ENCODE assay signal across 9 cellular contexts in the genomic region with DNA sequence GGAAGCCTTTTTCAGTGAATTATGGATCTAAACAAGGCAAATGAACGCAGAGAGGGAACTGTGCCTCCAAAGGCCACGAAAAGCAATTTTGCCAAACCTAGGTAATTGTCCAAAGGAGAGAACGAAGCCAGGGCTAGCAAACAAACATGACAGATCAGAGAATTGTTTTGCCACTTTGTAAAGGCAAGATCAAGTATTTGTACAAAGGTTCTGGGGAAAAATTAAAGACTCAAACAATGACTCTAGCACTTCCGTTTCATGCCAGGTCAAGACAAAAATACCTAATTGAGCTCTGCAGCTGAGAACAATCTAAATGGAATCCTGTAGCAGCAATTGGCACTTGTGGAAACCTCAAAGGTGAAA. TPM values are rescaled to one million over a fixed set of nuclear protein-coding genes. Genes with fewer than 3 reads are reported as not detected.
DNase-seq lines count a peak whose midpoint lies in the region; FAIRE-seq and TF ChIP-seq lines count a peak whose summit lies in the region.
"Had no signal": no experiment of that assay in that cellular context is flagged by ENCODE, and none has a peak within 500 bp of the region (broad histone marks: within the 10 kb centered on the region; RNA-seq: fewer than 3 reads in every experiment).

No MANE protein-coding gene starts in this region.

- peak; percentile 32 for FAIRE-seq in H1 (lab: Jason Lieb, UNC)

- H3K9ac ChIP-seq in HUES48 (ENCODE audit: low read depth, low read length) (no peak overlapping the region), H1 (replicated peaks in 1 of 4; ENCODE audit: extremely low read depth in 1 of 4, low read depth in 3 of 4, low read length in 3 of 4) (no peak overlapping the region), subcutaneous abdominal adipose tissue (ENCODE audit: low read length in 5 of 5) (no peak overlapping the region)

- H3K9me3 ChIP-seq in HUES48 (ENCODE audit: control insufficient read depth, insufficient read depth, low read length) (no peaks in the 10 kb centered on the region), H1 (ENCODE audit: insufficient read depth in 2 of 2, low read depth in 1 of 2, low read length in 1 of 2) (no peaks in the 10 kb centered on the region), subcutaneous abdominal adipose tissue (ENCODE audit: control insufficient read depth in 5 of 5, low read length in 5 of 5) (no peaks in the 10 kb centered on the region)
- H3K9me3 ChIP-seq: MG63 had no signal

- H3K14ac ChIP-seq in H1 (ENCODE audit: insufficient read length), result no peak overlapping the region

- 78% methylated on average over 4 of the region's 4 CpGs; no CpG with 5 or more reads in 1 of the 2 experiments for WGBS in H1 (ENCODE audit: extremely low coverage in 1 of 2, insufficient coverage in 1 of 2, insufficient read length in 1 of 2, insufficient replicate concordance in 2 of 2, low coverage in 1 of 2, low lambda C conversion rate in 2 of 2, missing lambda C conversion rate in 1 of 2), 2 experiments

- no peak overlapping the region for H3K18ac ChIP-seq in H1 (ENCODE audit: extremely low read depth, low read length)

- peaks cover 37% of the 10 kb centered on the region for H3K4me1 ChIP-seq in HUES48 (ENCODE audit: control insufficient read depth, insufficient read depth, low read length)
- peaks cover 3 to 14% (median 6%) of the 10 kb centered on the region in 4 experiments for H3K4me1 ChIP-seq in H1 (replicated peaks in 1 of 4; ENCODE audit: control insufficient read depth in 3 of 4, insufficient read depth in 4 of 4, low read length in 3 of 4)
- peaks cover 0 to 23% (median 6%) of the 10 kb centered on the region in 5 donors for H3K4me1 ChIP-seq in subcutaneous abdominal adipose tissue (ENCODE audit: control insufficient read depth in 5 of 5, insufficient read depth in 5 of 5, low read length in 5 of 5)

- H3K36me3 ChIP-seq in HUES48 (ENCODE audit: control insufficient read depth, insufficient read depth, low read length) (peaks cover 10% of the 10 kb centered on the region), H1 (ENCODE audit: control insufficient read depth in 2 of 4, insufficient read depth in 4 of 4, low read length in 3 of 4) (no peaks in the 10 kb centered on the region; a peak in 1 of 8 replicates), subcutaneous abdominal adipose tissue (ENCODE audit: control insufficient read depth in 5 of 5, insufficient read depth in 5 of 5, low read length in 5 of 5) (peaks cover 0 to 3% (median 0%) of the 10 kb centered on the region in 5 donors)
- H3K36me3 ChIP-seq: MG63 had no signal

- no peaks in the 10 kb centered on the region for H4K20me1 ChIP-seq in H1 (replicated peaks in 1 of 2; ENCODE audit: control insufficient read depth in 1 of 2, insufficient read depth in 2 of 2, low read length in 2 of 2)

- peaks cover 4% of the 10 kb centered on the region for H3K36me3 Mint-ChIP-seq in activated CD4-positive, alpha-beta T cell treated with anti-CD3 and anti-CD28 coated beads, Interleukin-2, amount 10 ng/mL, durations not matched to agents 7 days and 5 days (ENCODE audit: low read depth)

- no peak overlapping the region; a peak in 1 of 4 replicates for H3K4me2 ChIP-seq in H1 (ENCODE audit: insufficient read depth in 1 of 2, low read depth in 2 of 2, low read length in 2 of 2)

- no peak overlapping the region for H2AK5ac ChIP-seq in H1 (ENCODE audit: low read depth, low read length)

- TF ChIP-seq POLR2A in H1 (IDR thresholded peaks at IDR 0.05; ENCODE audit: control extremely low read depth in 1 of 2, low read depth in 2 of 2, low read length in 2 of 2), result no peak

- no peak overlapping the region for H3K4ac ChIP-seq in H1 (replicated peaks; ENCODE audit: insufficient read length, low read depth, low read length)

- no peak for TF ChIP-seq RAD21 in H1 (IDR thresholded peaks at IDR 0.05 in 1 of 2, conservative IDR thresholded peaks at IDR 0.05 in 1 of 2; ENCODE audit: low read depth in 2 of 2, low read length in 2 of 2)

- no peak overlapping the region for H3K23ac ChIP-seq in H1 (ENCODE audit: insufficient read length)

- H3K4me1 Mint-ChIP-seq in activated CD4-positive, alpha-beta T cell treated with anti-CD3 and anti-CD28 coated beads, Interleukin-2, amount 10 ng/mL, durations not matched to agents 7 days and 5 days, result peaks cover 39% of the 10 kb centered on the region

- H3K56ac ChIP-seq in H1 (replicated peaks; ENCODE audit: insufficient read length, low read depth, low read length), result no peak overlapping the region

- no peak overlapping the region for H2BK120ac ChIP-seq in H1 (replicated peaks; ENCODE audit: low read depth, low read length)

- no peak overlapping the region for H4K5ac ChIP-seq in H1 (ENCODE audit: insufficient read length, low read depth, low read length)

- H3K4me3 Mint-ChIP-seq in activated CD4-positive, alpha-beta T cell treated with anti-CD3 and anti-CD28 coated beads, Interleukin-2, amount 10 ng/mL, durations not matched to agents 7 days and 5 days, result no peak overlapping the region

- peaks cover 4% of the 10 kb centered on the region for H3K9me3 Mint-ChIP-seq in activated CD4-positive, alpha-beta T cell treated with anti-CD3 and anti-CD28 coated beads, Interleukin-2, amount 10 ng/mL, durations not matched to agents 7 days and 5 days

- no peaks in the 10 kb centered on the region for H3K27me3 ChIP-seq in HUES48 (ENCODE audit: control insufficient read depth, insufficient read depth, low read length)
- no peaks in the 10 kb centered on the region for H3K27me3 ChIP-seq in H1 (replicated peaks in 1 of 4; ENCODE audit: control insufficient read depth in 3 of 4, extremely low read depth in 1 of 4, insufficient read depth in 3 of 4, low read length in 3 of 4)
- peaks cover 0 to 1% (median 0%) of the 10 kb centered on the region in 5 donors for H3K27me3 ChIP-seq in subcutaneous abdominal adipose tissue (ENCODE audit: control insufficient read depth in 5 of 5, insufficient read depth in 4 of 5, low read length in 5 of 5)
- H3K27me3 ChIP-seq: MG63 had no signal

- H3K23me2 ChIP-seq in H1 (ENCODE audit: low read depth, low read length), result no peaks in the 10 kb centered on the region

- no peak overlapping the region for H4K8ac ChIP-seq in H1 (ENCODE audit: extremely low read depth, insufficient read depth, low read length)

- no peak overlapping the region for H2AFZ ChIP-seq in H1 (ENCODE audit: low read length)

- POLR2A ChIA-PET in H1 (lab: Charles Lee; ENCODE audit: partially characterized antibody), result interaction anchor here (0.9 to 2.3 kb wide), 4 partner anchors 9 to 51 kb away, joined by 3 to 8 read pairs (median 4); no protein-coding TSS in a partner anchor
- POLR2A ChIA-PET in activated CD4-positive, alpha-beta T cell treated with anti-CD3 and anti-CD28 coated beads, Interleukin-2, amount 10 ng/mL, durations not matched to agents 7 days and 5 days (lab: Charles Lee), result no interaction called here

- no peak for TF ChIP-seq EP300 in H1 (IDR thresholded peaks at IDR 0.05; ENCODE audit: borderline replicate concordance in 1 of 2, low read depth in 2 of 2, low read length in 2 of 2)

- no peak overlapping the region for H2BK5ac ChIP-seq in H1 (ENCODE audit: low read depth, low read length)

- DNase-seq in NCI-H1436 (lab: John Stamatoyannopoulos, UW) (peak; percentile 47), NCI-H1436 treated with DMSO at 0.1 percent for 48 hours (lab: John Stamatoyannopoulos, UW) (no peak), H1 (ENCODE audit: low read depth in 1 of 2, low spot score in 2 of 2) (no peak), middle frontal gyrus (ENCODE audit: extremely low spot score, low spot score) (no peak), KG1 (lab: John Stamatoyannopoulos, UW) (no peak)
- DNase-seq in activated CD4-positive, alpha-beta T cell treated with anti-CD3 and anti-CD28 coated beads, Interleukin-2, amount 10 ng/mL, durations not matched to agents 7 days and 5 days, result no peak

- no peaks in the 10 kb centered on the region for H3K27me3 Mint-ChIP-seq in activated CD4-positive, alpha-beta T cell treated with anti-CD3 and anti-CD28 coated beads, Interleukin-2, amount 10 ng/mL, durations not matched to agents 7 days and 5 days

- CTCF ChIA-PET in H1 (lab: Charles Lee; ENCODE audit: partially characterized antibody), result no interaction called here
- CTCF ChIA-PET in activated CD4-positive, alpha-beta T cell treated with anti-CD3 and anti-CD28 coated beads, Interleukin-2, amount 10 ng/mL, durations not matched to agents 7 days and 5 days (lab: Charles Lee), result no interaction called here

- H4K91ac ChIP-seq in H1 (replicated peaks; ENCODE audit: insufficient read length, low read length), result no peak overlapping the region

- peaks cover 9% of the 10 kb centered on the region for H3K79me1 ChIP-seq in H1 (ENCODE audit: low read depth, low read length)

- TF ChIP-seq CTCF in H1 (IDR thresholded peaks at IDR 0.05; ENCODE audit: control extremely low read depth in 1 of 3, insufficient read depth in 1 of 3, low read depth in 1 of 3, low read length in 3 of 3), result no peak

- H2BK15ac ChIP-seq in H1 (ENCODE audit: low read length), result no peak overlapping the region

- H3K4me3 ChIP-seq in HUES48 (ENCODE audit: low read depth, low read length) (no peak overlapping the region), H1 (ENCODE audit: extremely low read depth in 1 of 4, insufficient read depth in 2 of 4, low read depth in 3 of 4, low read length in 4 of 4) (no peak overlapping the region), subcutaneous abdominal adipose tissue (ENCODE audit: low read depth in 1 of 5, low read length in 5 of 5) (no peak overlapping the region)
- H3K4me3 ChIP-seq: MG63 had no signal

- H3K27ac ChIP-seq in HUES48 (ENCODE audit: low read depth, low read length), result peak overlapping the region; percentile 81
- H3K27ac ChIP-seq in H1 (ENCODE audit: low read depth, low read length), result no peak overlapping the region
- H3K27ac ChIP-seq in subcutaneous abdominal adipose tissue (ENCODE audit: low read depth, low read length), result peak overlapping the region; percentile 1

- no peak overlapping the region for H3K27ac Mint-ChIP-seq in activated CD4-positive, alpha-beta T cell treated with anti-CD3 and anti-CD28 coated beads, Interleukin-2, amount 10 ng/mL, durations not matched to agents 7 days and 5 days

- no peak overlapping the region for H2BK20ac ChIP-seq in H1 (ENCODE audit: low read length)

- peaks cover 17 to 93% of the 10 kb centered on the region in 2 experiments for H3K79me2 ChIP-seq in H1 (ENCODE audit: control insufficient read depth in 1 of 2, insufficient read depth in 2 of 2, low read length in 2 of 2)

- no peak overlapping the region for H2BK12ac ChIP-seq in H1 (ENCODE audit: low read depth, low read length)

RNA-seq across cellular contexts. Expression of a gene that starts 8.5 kb away (rescaled TPM):
- total RNA-seq in H1 (2021; fragmentation: NEBNext Ultra II Directional; extraction: Animal tissue kit (Norgen Biotek cat#: 25700)), result 73.1 and 78.9 TPM in 2 replicates
- 42.8 and 67.6 TPM in 2 replicates for polyA plus RNA-seq in H1 (2011; rRNA removed)
- 66.0 TPM for polyA plus RNA-seq in H1 (2011; cell fraction: cytosol; rRNA removed)
- polyA plus RNA-seq in H1 (2011; cell fraction: nucleus; rRNA removed), result 101 TPM
- 31.2 to 39.0 TPM (median 33.4 TPM) in 4 replicates for polyA plus RNA-seq in H1 (2012, experiment 1 of 2)
- 15.2 TPM for polyA plus RNA-seq in H1 (2012, experiment 2 of 2)
- polyA plus RNA-seq in H1 (2013, experiment 1 of 2), result 49.4 TPM
- polyA plus RNA-seq in H1 (2013, experiment 2 of 2), result 50.7 TPM
- 41.2 and 61.3 TPM in 2 replicates for polyA minus RNA-seq in H1 (2011; rRNA and poly(A)+ RNA removed)
- polyA minus RNA-seq in H1 (2011; cell fraction: cytosol; rRNA and poly(A)+ RNA removed), result 53.3 TPM
- 66.1 TPM for polyA minus RNA-seq in H1 (2011; cell fraction: nucleus; rRNA and poly(A)+ RNA removed)
- total RNA-seq in activated CD4-positive, alpha-beta T cell treated with anti-CD3 and anti-CD28 coated beads, Interleukin-2, amount 10 ng/mL, durations not matched to agents 7 days and 5 days, result 1 to 10 TPM in 1 of 2 experiments, under 1 TPM in 1; 0.92 to 1.0 TPM

Comparison
In these comparisons a context has a peak if more than half of its experiments do, and no peak if none do; other contexts are left out.
1. RNA of a gene that starts 8.5 kb away (total RNA-seq): 73.1 to 78.9 TPM in H1; 0.92 to 1.0 TPM in activated CD4-positive, alpha-beta T cell treated with anti-CD3 and anti-CD28 coated beads, Interleukin-2, amount 10 ng/mL, durations not matched to agents 7 days and 5 days; every median in the first group is over 10 times any median in the second.